Comparison of ENCODE assay signal across 7 cellular contexts in genomic region chr15:73674587-73674986, GRCh38.
"Had no signal": no experiment of that assay in that cellular context is flagged by ENCODE, and none has a peak within 500 bp of the region (broad histone marks: within the 10 kb centered on the region; RNA-seq: fewer than 3 reads in every experiment).

No MANE protein-coding gene starts in this region.

- H3K36me3 Mint-ChIP-seq: IgD-negative memory B cell had no signal

- H3K27ac Mint-ChIP-seq: HFFc6 had no signal

- H3K9me3 Mint-ChIP-seq: HFFc6 had no signal

- H3K4me1 Mint-ChIP-seq: IgD-negative memory B cell had no signal

- DNase-seq: GM23248, GOT3, H7, HFFc6 had no signal

- H3K4me3 Mint-ChIP-seq: HFFc6, IgD-negative memory B cell had no signal

- ATAC-seq: HCT116, HepG2 had no signal
